Comparison of ENCODE assay signal across 8 cellular contexts in the genomic region with DNA sequence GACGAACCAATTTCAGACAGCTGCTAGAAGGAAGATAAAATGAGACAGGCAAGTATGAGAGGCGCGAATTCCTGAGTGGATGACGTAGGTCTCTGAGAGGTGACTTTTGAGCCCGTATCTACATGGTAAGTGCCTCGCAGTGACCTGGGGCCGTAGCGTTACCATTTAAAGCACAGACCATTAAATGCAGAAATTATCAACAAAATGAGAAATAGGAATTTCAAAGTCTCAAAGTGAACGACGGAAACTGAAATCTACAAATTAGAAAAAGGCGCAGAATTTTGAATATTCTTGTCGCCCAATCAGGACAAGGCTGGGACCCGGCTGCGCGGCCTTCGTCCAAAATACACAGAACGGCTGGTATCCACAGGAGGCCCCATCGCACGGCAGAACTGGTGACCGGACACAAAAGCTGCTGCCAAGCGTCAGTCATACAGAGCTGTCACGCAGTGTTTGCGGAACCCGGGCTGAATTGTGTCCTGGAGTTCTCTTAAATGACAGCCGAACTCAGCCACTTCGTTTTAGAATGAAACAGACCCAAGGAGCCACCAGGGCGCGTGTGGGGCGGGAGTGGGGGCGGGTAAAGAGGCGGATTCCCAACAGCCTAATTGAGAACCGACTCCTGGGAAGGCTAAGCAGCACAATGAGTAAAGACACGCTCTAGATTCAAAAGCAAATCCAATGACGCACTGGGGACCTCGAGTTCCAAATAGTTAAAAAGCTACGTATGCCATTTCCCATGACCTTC. TPM values are rescaled to one million over a fixed set of nuclear protein-coding genes. Genes with fewer than 3 reads are reported as not detected.
DNase-seq lines count a peak whose midpoint lies in the region; ATAC-seq, FAIRE-seq and TF ChIP-seq lines count a peak whose summit lies in the region.

No MANE protein-coding gene starts in this region.

- DNase-seq in A673 (ENCODE audit: low spot score) (peak; percentile 88), H54 (ENCODE audit: insufficient read length, low spot score) (no peak), NCI-H446 (lab: John Stamatoyannopoulos, UW) (peak; percentile 89 to 96), choroid plexus epithelial cell (ENCODE audit: low read depth) (peak; percentile 84), kidney tubule cell (ENCODE audit: low spot score) (peak; percentile 80)
- peak; percentile 45 for DNase-seq in activated CD4-positive, alpha-beta T cell treated with anti-CD3 and anti-CD28 coated beads for 1 hour
- peak; percentile 85 for DNase-seq in stimulated activated CD4-positive, alpha-beta T cell treated with anti-CD3 and anti-CD28 coated beads, Interleukin-15, amount 100 ng/mL, for 24 hours

- ATAC-seq in HG03442 (IDR thresholded peaks at IDR 0.05; ENCODE audit: unreplicated experiment) = no peak

- no peaks in the 10 kb centered on the region for H3K4me1 ChIP-seq in A673 (ENCODE audit: insufficient read depth, low read length, poor library complexity, severe bottlenecking)

- no peaks in the 10 kb centered on the region for H3K27me3 ChIP-seq in A673 (replicated peaks; ENCODE audit: insufficient read depth, low read depth, low read length, poor library complexity)

- TF ChIP-seq CTCF in A673 (conservative IDR thresholded peaks at IDR 0.05; ENCODE audit: low read depth, low read length) (0 out of 2 replicates have a peak, but pooled peaks have one; percentile 11), choroid plexus epithelial cell (conservative IDR thresholded peaks at IDR 0.05; ENCODE audit: low read depth, low read length) (peak; percentile 23)

- FAIRE-seq in H54 (lab: Jason Lieb, UNC) = no peak

- H3K27ac ChIP-seq in A673 (ENCODE audit: low read depth, low read length, poor library complexity, severe bottlenecking) = peak overlapping the region; percentile 98

- H3K36me3 ChIP-seq in A673 (ENCODE audit: insufficient read depth, low read length, poor library complexity, severe bottlenecking) = no peaks in the 10 kb centered on the region

- H3K4me3 ChIP-seq in A673 (ENCODE audit: low read depth, low read length, poor library complexity, severe bottlenecking) = peak overlapping the region; percentile 68
- peak overlapping the region; percentile 65 for H3K4me3 ChIP-seq in choroid plexus epithelial cell (ENCODE audit: low read depth, low read length)

- POLR2A ChIA-PET in A673 (lab: Charles Lee; ENCODE audit: low non-redundant PET) = interaction anchor here (0.6 to 1.4 kb wide), 4 partner anchors 14 to 385 kb away, joined by 3 to 10 read pairs (median 6); partner anchors contain the start of gene BOLA1

- intact Hi-C loops in A673 (cut with micrococcal nuclease; ENCODE audit: unreplicated experiment) = loop anchor here (2.0 kb wide), 1 partner anchor 181 kb away; the partner anchor contains the start of gene VPS45

- H3K9me3 ChIP-seq in A673 (ENCODE audit: low read depth, low read length, poor library complexity, severe bottlenecking) = no peaks in the 10 kb centered on the region

- no TSS peak for BruUV-seq in A673 (replicated peaks; lab: Mats Ljungman, UMichigan)

- peak; percentile 91 for TF ChIP-seq POLR2A in H54 (IDR thresholded peaks at IDR 0.05; ENCODE audit: low read depth, low read length)

- CTCF ChIA-PET in A673 (lab: Charles Lee) = interaction anchor here (1.0 to 1.1 kb wide), 2 partner anchors 57 to 302 kb away, joined by 3 read pairs; no protein-coding TSS in a partner anchor

RNA-seq across cellular contexts. Expression of gene BOLA1, which starts 13.8 kb away (rescaled TPM):
- 15.7 and 18.8 TPM in 2 replicates for total RNA-seq in A673 (2021)

RNA-seq across cellular contexts. Expression of gene SV2A, which starts 32.1 kb away (rescaled TPM):
- total RNA-seq in A673 (2021) = 33.1 and 35.4 TPM in 2 replicates

RNA-seq across cellular contexts. Expression of gene SF3B4, which starts 42.1 kb away (rescaled TPM):
- total RNA-seq in A673 (2021) = 124 and 137 TPM in 2 replicates

RNA-seq across cellular contexts. Expression of gene MTMR11, which starts 51.1 kb away (rescaled TPM):
- total RNA-seq in A673 (2021) = 5.6 and 6.5 TPM in 2 replicates
